8 cellular contexts compared by ENCODE assay signal in the genomic region with DNA sequence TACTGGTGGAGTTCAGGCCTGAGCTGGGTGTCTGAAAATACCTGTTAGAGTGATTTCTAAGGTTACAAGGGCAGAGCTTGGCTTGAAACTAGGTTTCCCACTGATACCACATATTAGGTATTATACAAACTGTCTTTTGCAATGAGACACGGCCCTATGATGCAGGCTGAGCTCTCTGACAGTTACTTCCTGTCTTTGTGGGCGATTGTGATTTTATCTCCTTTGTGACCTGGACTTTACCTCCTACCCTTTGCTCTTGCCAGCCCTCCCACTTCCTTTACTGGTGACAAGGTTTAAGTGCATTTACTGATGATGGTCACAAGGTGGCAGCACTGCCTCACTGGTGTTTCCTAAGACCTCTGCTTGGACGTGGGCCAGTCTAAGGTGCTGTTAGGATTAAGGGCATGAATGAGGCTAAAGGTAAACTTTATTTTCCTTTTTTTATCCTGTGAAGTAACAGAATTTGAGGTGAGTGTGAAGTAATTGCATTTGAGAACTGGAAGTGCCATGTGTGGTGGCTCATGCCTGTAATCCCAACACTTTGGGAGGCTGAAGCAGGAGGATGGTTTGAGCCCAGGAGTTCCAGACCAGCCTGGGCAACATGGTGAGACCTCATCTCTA. TPM values are rescaled to one million over a fixed set of nuclear protein-coding genes. Genes with fewer than 3 reads are reported as not detected.
DNase-seq lines count a peak whose midpoint lies in the region; ATAC-seq and TF ChIP-seq lines count a peak whose summit lies in the region.

No MANE protein-coding gene starts in this region.

- TF ChIP-seq CTCF in MM.1S (IDR thresholded peaks at IDR 0.05; ENCODE audit: low read length) (peak; percentile 88), parathyroid adenoma (IDR thresholded peaks at IDR 0.05) (peak; percentile 95), transverse colon (IDR thresholded peaks at IDR 0.05) (peak; percentile 80 to 98 (median 82))

- H3K27ac ChIP-seq in MM.1S (ENCODE audit: low read length) (no peak overlapping the region), parathyroid adenoma (peak overlapping the region; percentile 47), transverse colon (peak overlapping the region; percentile 51 to 69 (median 58))

- H3K9ac ChIP-seq in MM.1S (ENCODE audit: low read length) (no peak overlapping the region), parathyroid adenoma (no peak overlapping the region)

- in situ Hi-C loops in SK-MEL-5 (cut with HindIII; ENCODE audit: low pct_unique_long_range_greater_than_20kb, low sequenced_read_pairs) (no loop called here), transverse colon (cut with MboI; ENCODE audit: low pct_ligation_motif_present in 1 of 4, low pct_unique_long_range_greater_than_20kb in 1 of 4, low sequenced_read_pairs in 3 of 4) (loop anchor here (5.0 to 10.0 kb wide), 3 partner anchors 74 to 82 kb away; a partner anchor contains a TSS)

- no peaks in the 10 kb centered on the region for H3K27me3 ChIP-seq in MM.1S (replicated peaks; ENCODE audit: insufficient read depth, low read length)
- H3K27me3 ChIP-seq in parathyroid adenoma (ENCODE audit: control insufficient read depth, insufficient read depth, low read length), result no peaks in the 10 kb centered on the region
- H3K27me3 ChIP-seq in transverse colon, result no peaks in the 10 kb centered on the region

- H4K20me1 ChIP-seq in MM.1S (ENCODE audit: insufficient read depth, low read length), result no peaks in the 10 kb centered on the region

- H3K9me3 ChIP-seq in MM.1S (replicated peaks; ENCODE audit: insufficient read depth, low read length), result no peaks in the 10 kb centered on the region
- H3K9me3 ChIP-seq in parathyroid adenoma (ENCODE audit: control insufficient read depth, low read length), result no peaks in the 10 kb centered on the region
- no peaks in the 10 kb centered on the region for H3K9me3 ChIP-seq in transverse colon

- H3K36me3 ChIP-seq in MM.1S (replicated peaks; ENCODE audit: insufficient read depth, low read length), result no peaks in the 10 kb centered on the region
- no peaks in the 10 kb centered on the region for H3K36me3 ChIP-seq in parathyroid adenoma (ENCODE audit: control insufficient read depth, insufficient read depth, low read length)
- no peaks in the 10 kb centered on the region for H3K36me3 ChIP-seq in transverse colon

- no peak overlapping the region for H3K4me2 ChIP-seq in MM.1S (ENCODE audit: low read depth, low read length)
- no peak overlapping the region for H3K4me2 ChIP-seq in parathyroid adenoma (ENCODE audit: low read length)

- H3K4me1 ChIP-seq in MM.1S (ENCODE audit: low read length) (no peaks in the 10 kb centered on the region), parathyroid adenoma (peaks cover 4% of the 10 kb centered on the region), transverse colon (peaks cover 0 to 37% (median 13%) of the 10 kb centered on the region in 4 donors)

- no peaks in the 10 kb centered on the region for H3K9me2 ChIP-seq in MM.1S (replicated peaks; ENCODE audit: insufficient read depth, low read length)

- no peak for TF ChIP-seq POLR2A in transverse colon (IDR thresholded peaks at IDR 0.05)

- TF ChIP-seq EP300 in transverse colon (IDR thresholded peaks at IDR 0.05; ENCODE audit: low read depth), result no peak

- DNase-seq in D341Med (ENCODE audit: low spot score) (peak; percentile 79), MM.1S (peak; percentile 81), SK-MEL-5 (ENCODE audit: low read depth, low spot score) (peak; percentile 86), globus pallidus (ENCODE audit: low spot score) (peak; percentile 79), transverse colon (peak; percentile 92)
- peak; percentile 73 for DNase-seq in activated naive CD4-positive, alpha-beta T cell treated with Interleukin-2 at 50 U/mL for 16 hours

- intact Hi-C loops in transverse colon (cut with DNase I; ENCODE audit: low total_unique reads), result loop anchor here (1.0 kb wide), 1 partner anchor 79 kb away; no protein-coding TSS in a partner anchor

- 0% methylated on average over 3 of the region's 3 CpGs; no CpG with 5 or more reads in 1 of the 2 donors for WGBS in transverse colon (ENCODE audit: low coverage in 1 of 2), 2 donors

- no peaks in the 10 kb centered on the region for H3F3A ChIP-seq in MM.1S (ENCODE audit: insufficient read depth, low read length)

- H3K4me3 ChIP-seq in MM.1S (ENCODE audit: low read length) (no peak overlapping the region), parathyroid adenoma (ENCODE audit: low read depth, low read length) (no peak overlapping the region), transverse colon (no peak overlapping the region)

- no peaks in the 10 kb centered on the region for H3K79me2 ChIP-seq in MM.1S (ENCODE audit: low read length)
- H3K79me2 ChIP-seq in parathyroid adenoma, result no peaks in the 10 kb centered on the region

- no peak overlapping the region for H2AFZ ChIP-seq in MM.1S (ENCODE audit: low read length)
- H2AFZ ChIP-seq in parathyroid adenoma, result no peak overlapping the region

- peak; percentile 76 for ATAC-seq in GM21528 (IDR thresholded peaks at IDR 0.05; ENCODE audit: low FRiP score, unreplicated experiment)

RNA-seq across cellular contexts. Expression of a gene that starts 7.7 kb away (rescaled TPM):
- total RNA-seq in SK-MEL-5 (2014; rRNA removed; shearing (Covaris generic)), result 0.34 TPM in 1 of 2 replicates, not detected in the other
- polyA plus RNA-seq in SK-MEL-5 (2015; cell fraction: cytosol; rRNA removed), result 0.52 and 0.79 TPM in 2 replicates
- polyA plus RNA-seq in SK-MEL-5 (2015; cell fraction: nucleus; rRNA removed), result not detected in 2 replicates
- total RNA-seq in transverse colon, result not detected

RNA-seq across cellular contexts. Expression of a gene that starts 23.2 kb away (rescaled TPM):
- not detected in 2 replicates for total RNA-seq in SK-MEL-5 (2014; rRNA removed; shearing (Covaris generic))
- not detected in 2 replicates for polyA plus RNA-seq in SK-MEL-5 (2015; cell fraction: cytosol; rRNA removed)
- polyA plus RNA-seq in SK-MEL-5 (2015; cell fraction: nucleus; rRNA removed), result not detected in 2 replicates
- 10 to 100 TPM in 3 of 4 donors, 1 to 10 TPM in 1; 7.1 to 60.2 (median 25.9) TPM for total RNA-seq in transverse colon
